11 cellular contexts compared by ENCODE assay signal in the genomic region with DNA sequence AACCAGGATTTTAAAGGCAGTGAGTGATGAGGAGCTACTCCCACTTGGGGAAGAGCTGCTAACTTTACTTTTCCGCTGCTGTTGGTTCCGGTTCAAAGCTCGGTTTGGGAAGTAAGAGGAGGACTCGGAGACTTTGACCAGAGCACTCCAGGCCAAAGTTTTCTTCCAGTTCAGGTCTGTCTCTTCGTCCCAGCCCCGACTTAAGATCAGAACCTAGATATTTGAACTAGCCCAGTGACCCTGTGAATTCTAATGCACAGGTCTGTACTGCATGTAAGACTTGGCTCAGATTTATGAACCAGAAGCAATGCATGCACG. TPM values are rescaled to one million over a fixed set of nuclear protein-coding genes. Genes with fewer than 3 reads are reported as not detected.
DNase-seq lines count a peak whose midpoint lies in the region; ATAC-seq and TF ChIP-seq lines count a peak whose summit lies in the region.
"Had no signal": no experiment of that assay in that cellular context is flagged by ENCODE, and none has a peak within 500 bp of the region (broad histone marks: within the 10 kb centered on the region; RNA-seq: fewer than 3 reads in every experiment).

No MANE protein-coding gene starts in this region.

- H2BK120ac ChIP-seq in neuronal stem cell (ENCODE audit: low read depth, low read length), result no peak overlapping the region

- H3K14ac ChIP-seq in neuronal stem cell (ENCODE audit: low read length), result no peak overlapping the region

- no peak overlapping the region for H3K23ac ChIP-seq in neuronal stem cell (ENCODE audit: low read depth, low read length, poor library complexity)

- intact Hi-C loops in left cardiac atrium (cut with DNase I), result loop anchor here (5.0 kb wide), 5 partner anchors 33 to 108 kb away; no protein-coding TSS in a partner anchor
- intact Hi-C loops in aorta (cut with DNase I), result loop anchor here (5.0 kb wide), 4 partner anchors 33 to 87 kb away; no protein-coding TSS in a partner anchor

- H3K79me1 ChIP-seq in neuronal stem cell (ENCODE audit: low read depth, low read length), result peaks cover 18% of the 10 kb centered on the region

- H3K4me3 ChIP-seq in cardiac muscle cell (peak overlapping the region; percentile 71), gastroesophageal sphincter (peak overlapping the region; percentile 89 to 98), neuronal stem cell (ENCODE audit: low read length in 2 of 2) (peak overlapping the region; percentile 86 to 89), aorta (ENCODE audit: low read length in 2 of 2) (peak overlapping the region; percentile 55 to 89)

- no peak for TF ChIP-seq EP300 in gastroesophageal sphincter (IDR thresholded peaks at IDR 0.05)

- in situ Hi-C loops in G401 (cut with HindIII; ENCODE audit: low sequenced_read_pairs), result no loop called here

- H3K36me3 ChIP-seq in cardiac muscle cell, result no peaks in the 10 kb centered on the region
- H3K36me3 ChIP-seq in gastroesophageal sphincter, result no peaks in the 10 kb centered on the region
- H3K36me3 ChIP-seq in neuronal stem cell (replicated peaks in 1 of 2; ENCODE audit: control insufficient read depth in 2 of 2, insufficient read depth in 2 of 2, low read length in 2 of 2), result peaks cover 6 to 44% of the 10 kb centered on the region in 2 donors
- H3K36me3 ChIP-seq in aorta (ENCODE audit: control insufficient read depth in 1 of 2, insufficient read depth in 2 of 2, low read length in 1 of 2), result peaks cover 0 to 1% of the 10 kb centered on the region in 2 donors

- H2BK5ac ChIP-seq in neuronal stem cell (ENCODE audit: low read length), result no peak overlapping the region

- peaks cover 3% of the 10 kb centered on the region for H3K27me3 ChIP-seq in cardiac muscle cell
- no peaks in the 10 kb centered on the region for H3K27me3 ChIP-seq in gastroesophageal sphincter
- H3K27me3 ChIP-seq in neuronal stem cell (ENCODE audit: control insufficient read depth in 3 of 3, insufficient read depth in 3 of 3, low read depth in 1 of 3, low read length in 3 of 3), result no peaks in the 10 kb centered on the region
- H3K27me3 ChIP-seq in aorta (ENCODE audit: control insufficient read depth in 1 of 2, insufficient read depth in 2 of 2, low read length in 1 of 2), result no peaks in the 10 kb centered on the region

- peaks cover 35% of the 10 kb centered on the region for H3K4me1 ChIP-seq in cardiac muscle cell (ENCODE audit: low read depth)
- peaks cover 0 to 65% (median 29%) of the 10 kb centered on the region in 3 donors for H3K4me1 ChIP-seq in gastroesophageal sphincter
- peaks cover 15% of the 10 kb centered on the region in 2 donors for H3K4me1 ChIP-seq in neuronal stem cell (ENCODE audit: control insufficient read depth in 2 of 2, insufficient read depth in 1 of 2, low read depth in 1 of 2, low read length in 2 of 2)
- H3K4me1 ChIP-seq in aorta (ENCODE audit: control insufficient read depth in 1 of 2, insufficient read depth in 2 of 2, low read length in 2 of 2), result peaks cover 1 to 4% of the 10 kb centered on the region in 2 donors

- DNase-seq in cardiac muscle cell (ENCODE audit: low read depth in 1 of 2, low spot score in 1 of 2) (no peak), left cardiac atrium (no peak), neuronal stem cell (ENCODE audit: low spot score) (no peak), aorta (no peak), G401 (ENCODE audit: low spot score) (no peak), NCI-H774 (lab: John Stamatoyannopoulos, UW) (no peak)
- DNase-seq: 8988T; activated T-cell treated with anti-CD3 and anti-CD28 coated beads, Interleukin-2, amount 50 U/mL, for 72 hours; Karpas-422 had no signal

- peak overlapping the region; percentile 79 for H3K18ac ChIP-seq in neuronal stem cell (ENCODE audit: low read length)

- H3K9me3 ChIP-seq in cardiac muscle cell (ENCODE audit: low read depth) (no peaks in the 10 kb centered on the region), gastroesophageal sphincter (no peaks in the 10 kb centered on the region), neuronal stem cell (replicated peaks in 1 of 2; ENCODE audit: control insufficient read depth in 2 of 2, insufficient read depth in 1 of 2, low read depth in 1 of 2, low read length in 2 of 2) (no peaks in the 10 kb centered on the region), aorta (ENCODE audit: control insufficient read depth, low read length) (no peaks in the 10 kb centered on the region)

- H2AFZ ChIP-seq in neuronal stem cell (ENCODE audit: low read length), result peak overlapping the region; percentile 95

- WGBS in gastroesophageal sphincter (ENCODE audit: low coverage in 1 of 2), 2 donors, result 0% methylated on average over 3 to 4 of the region's 7 CpGs
- WGBS in neuronal stem cell (ENCODE audit: extremely low coverage in 2 of 2, insufficient read length in 2 of 2, insufficient replicate concordance in 1 of 2), 2 donors, result no CpG with 5 or more reads among the region's 7 CpGs
- 2 to 5% methylated on average over 7 of the region's 7 CpGs for WGBS in aorta, 2 donors

- no peak overlapping the region for H2BK12ac ChIP-seq in neuronal stem cell (ENCODE audit: low read length)

- H3K4ac ChIP-seq in neuronal stem cell (ENCODE audit: low read length), result no peak overlapping the region

- H3K27ac ChIP-seq in cardiac muscle cell (no peak overlapping the region), gastroesophageal sphincter (peak overlapping the region; percentile 95 to 99 (median 98)), neuronal stem cell (replicated peaks; ENCODE audit: low read length) (no peak overlapping the region), aorta (ENCODE audit: low read depth in 1 of 2, low read length in 2 of 2) (peak overlapping the region; percentile 51 to 80)

- peak overlapping the region; percentile 17 for H2AK5ac ChIP-seq in neuronal stem cell (ENCODE audit: low read depth, low read length)

- TF ChIP-seq CTCF in cardiac muscle cell (IDR thresholded peaks at IDR 0.05; ENCODE audit: low read depth, low read length) (no peak), gastroesophageal sphincter (IDR thresholded peaks at IDR 0.05) (no peak)

- ATAC-seq in left cardiac atrium, result no peak
- ATAC-seq in gastroesophageal sphincter, result no peak
- ATAC-seq in aorta (ENCODE audit: low FRiP score), result no peak
- no peak for ATAC-seq in HG02642 (IDR thresholded peaks at IDR 0.05; ENCODE audit: poor library complexity, unreplicated experiment)
- ATAC-seq: activated T-cell treated with anti-CD3 and anti-CD28 coated beads, Interleukin-2, amount 50 U/mL, for 72 hours had no signal

- no peak overlapping the region for H4K91ac ChIP-seq in neuronal stem cell (ENCODE audit: low read depth, low read length, poor library complexity)

- no peak overlapping the region for H2BK15ac ChIP-seq in neuronal stem cell (ENCODE audit: low read length)

- no peak overlapping the region for H4K8ac ChIP-seq in neuronal stem cell (ENCODE audit: low read depth, low read length)

- TF ChIP-seq POLR2A in gastroesophageal sphincter (IDR thresholded peaks at IDR 0.05), result no peak

- no peak overlapping the region for H3K9ac ChIP-seq in neuronal stem cell (ENCODE audit: low read depth, low read length, poor library complexity)

- H3K4me2 ChIP-seq in neuronal stem cell (ENCODE audit: insufficient read depth, low read length, poor library complexity, severe bottlenecking), result peak overlapping the region; percentile 12

RNA-seq across cellular contexts. Expression of a gene that starts 2.0 kb away (rescaled TPM):
- total RNA-seq in cardiac muscle cell (285 and 516 TPM in 2 replicates), left cardiac atrium (100 to 1,000 TPM; 176 to 384 TPM), gastroesophageal sphincter (100 to 1,000 TPM; 478 to 945 (median 543) TPM), aorta (1,000 to 10,000 TPM in 1 of 2 donors, 100 to 1,000 TPM in 1; 693 to 1,110 TPM)
- polyA plus RNA-seq in cardiac muscle cell (184 and 277 TPM in 2 replicates), aorta (100 to 1,000 TPM; 117 to 670 TPM)
- 117 TPM for polyA plus RNA-seq in neuronal stem cell (2013, experiment 1 of 2)
- polyA plus RNA-seq in neuronal stem cell (2013, experiment 2 of 2), result 118 TPM
- 0.12 and 6.1 TPM in 2 replicates for total RNA-seq in G401 (2014; rRNA removed; shearing (Covaris generic))
- total RNA-seq: activated T-cell treated with anti-CD3 and anti-CD28 coated beads, Interleukin-2, amount 50 U/mL, for 72 hours had no signal

RNA-seq across cellular contexts. Expression of a gene that starts 2.2 kb away (rescaled TPM):
- total RNA-seq in cardiac muscle cell, result 107 and 171 TPM in 2 replicates
- 73.9 and 95.2 TPM in 2 replicates for polyA plus RNA-seq in cardiac muscle cell
- 100 to 1,000 TPM; 210 to 456 TPM for total RNA-seq in left cardiac atrium
- total RNA-seq in gastroesophageal sphincter, result 100 to 1,000 TPM; 278 to 618 (median 440) TPM
- 42.8 TPM for polyA plus RNA-seq in neuronal stem cell (2013, experiment 1 of 2)
- polyA plus RNA-seq in neuronal stem cell (2013, experiment 2 of 2), result 45.1 TPM
- 100 to 1,000 TPM; 564 to 910 TPM for total RNA-seq in aorta
- 100 to 1,000 TPM in 1 of 2 donors, 10 to 100 TPM in 1; 73.3 to 379 TPM for polyA plus RNA-seq in aorta
- total RNA-seq in G401 (2014; rRNA removed; shearing (Covaris generic)), result 0.18 and 0.98 TPM in 2 replicates

Comparison
In these comparisons a context has a peak if more than half of its experiments do, and no peak if none do; other contexts are left out.
1. H3K27ac ChIP-seq: peak in gastroesophageal sphincter (4 of 4) and aorta (2 of 2); none in cardiac muscle cell (single experiment) and neuronal stem cell (single experiment).
2. RNA of a gene that starts 2.0 kb away (total RNA-seq): 693 to 1,110 TPM in aorta, 478 to 945 TPM in gastroesophageal sphincter, 285 to 516 TPM in cardiac muscle cell and 176 to 384 TPM in left cardiac atrium; 0.12 to 6.1 TPM in G401; every median in the first group is over 10 times any median in the second.
3. RNA of a gene that starts 2.2 kb away (total RNA-seq): 564 to 910 TPM in aorta, 278 to 618 TPM in gastroesophageal sphincter, 210 to 456 TPM in left cardiac atrium and 107 to 171 TPM in cardiac muscle cell; 0.18 to 0.98 TPM in G401; every median in the first group is over 10 times any median in the second.
4. Peak in every context shown above with its lines, with median percentiles within 50 percentile points of each other: H3K4me3 ChIP-seq.